ENCODE assay signal across 2 cellular contexts in genomic region chr7:4790516-4790991, GRCh38.
TF ChIP-seq lines count a peak whose summit lies in the region.

No MANE protein-coding gene starts in this region.

TF ChIP-seq in SK-N-SH treated with all-trans-retinoic acid at 6 μM for 48 hours, 23 proteins besides CTCF, POLR2A, EP300 and RAD21 (continued from another document):
- no peak for TF ChIP-seq TSHZ2 (CRISPR knock-in tag; IDR thresholded peaks at IDR 0.05)
- no peak for TF ChIP-seq GLIS3 (CRISPR knock-in tag; IDR thresholded peaks at IDR 0.05)
- no peak for TF ChIP-seq RARB (CRISPR knock-in tag; IDR thresholded peaks at IDR 0.05)
- no peak for TF ChIP-seq ZNF70 (CRISPR knock-in tag; IDR thresholded peaks at IDR 0.05)
- TF ChIP-seq CSDC2 (CRISPR knock-in tag; IDR thresholded peaks at IDR 0.05) = no peak
- TF ChIP-seq TCF4 (CRISPR knock-in tag; IDR thresholded peaks at IDR 0.05; ENCODE audit: borderline replicate concordance) = no peak
- no peak for TF ChIP-seq ZNF565 (CRISPR knock-in tag; conservative IDR thresholded peaks at IDR 0.05; ENCODE audit: low read depth)
- no peak for TF ChIP-seq OSR1 (CRISPR knock-in tag; IDR thresholded peaks at IDR 0.05)
- no peak for TF ChIP-seq CSRNP3 (CRISPR knock-in tag; IDR thresholded peaks at IDR 0.05)
- no peak for TF ChIP-seq ZFP30 (CRISPR knock-in tag; IDR thresholded peaks at IDR 0.05)
- TF ChIP-seq ZC3H10 (CRISPR knock-in tag; IDR thresholded peaks at IDR 0.05) = no peak

TF ChIP-seq in WTC11, 78 proteins besides CTCF, POLR2A, EP300 and RAD21 (continued from another document):
- TF ChIP-seq AR (CRISPR knock-in tag; IDR thresholded peaks at IDR 0.05) (no peak), ZNF512 (CRISPR knock-in tag; IDR thresholded peaks at IDR 0.05; ENCODE audit: borderline replicate concordance) (no peak), KAT7 (CRISPR knock-in tag; IDR thresholded peaks at IDR 0.05; ENCODE audit: borderline replicate concordance) (no peak)
